Comparison of ENCODE assay signal across 12 cellular contexts in genomic region chr22:21582801-21583740, GRCh38. TPM values are rescaled to one million over a fixed set of nuclear protein-coding genes. Genes with fewer than 3 reads are reported as not detected.
DNase-seq lines count a peak whose midpoint lies in the region; ATAC-seq and TF ChIP-seq lines count a peak whose summit lies in the region.
"Had no signal": no experiment of that assay in that cellular context is flagged by ENCODE, and none has a peak within 500 bp of the region (broad histone marks: within the 10 kb centered on the region; RNA-seq: fewer than 3 reads in every experiment).

No MANE protein-coding gene starts in this region.

- peaks cover 96% of the 10 kb centered on the region for H3K79me2 ChIP-seq in OCI-LY3 (ENCODE audit: low read length)

- peaks cover 75% of the 10 kb centered on the region for H4K20me1 ChIP-seq in OCI-LY3 (ENCODE audit: insufficient read depth, low read length)

- no peaks in the 10 kb centered on the region for H3K9me3 ChIP-seq in OCI-LY3 (ENCODE audit: insufficient read depth, low read length)

- CTCF ChIA-PET in activated CD4-positive, alpha-beta T cell treated with anti-CD3 and anti-CD28 coated beads, Interleukin-2, amount 10 ng/mL, durations not matched to agents 7 days and 5 days (lab: Charles Lee) = no interaction called here
- CTCF ChIA-PET in HEK293T (lab: Yijun Ruan, JAX) = interaction anchor here (0.6 to 1.0 kb wide), 2 partner anchors 46 to 63 kb away, joined by 3 read pairs; no protein-coding TSS in a partner anchor

- no peak overlapping the region for H3K9ac ChIP-seq in OCI-LY3 (ENCODE audit: low read length)

- no peaks in the 10 kb centered on the region for H3K27me3 ChIP-seq in OCI-LY3 (ENCODE audit: low read depth, low read length)
- H3K27me3 ChIP-seq: hepatocyte had no signal

- no peak overlapping the region for H3K4me3 ChIP-seq in OCI-LY3 (ENCODE audit: low read length)
- H3K4me3 ChIP-seq: hepatocyte had no signal

- peaks cover 37% of the 10 kb centered on the region for H3K4me1 Mint-ChIP-seq in activated CD4-positive, alpha-beta T cell treated with anti-CD3 and anti-CD28 coated beads, Interleukin-2, amount 10 ng/mL, durations not matched to agents 7 days and 5 days
- H3K4me1 Mint-ChIP-seq in effector memory CD8-positive, alpha-beta T cell (ENCODE audit: low read depth in 2 of 2) = peaks cover 40 to 57% of the 10 kb centered on the region in 2 donors
- peaks cover 60% of the 10 kb centered on the region for H3K4me1 Mint-ChIP-seq in stimulated activated memory B cell treated with anti-CD40 and anti-IgM and Interleukin-4, amounts not matched to agents 10 μg/mL and 1 μg/mL and 100 μg/mL, for 72 hours

- TF ChIP-seq CTCF in OCI-LY3 (IDR thresholded peaks at IDR 0.05; ENCODE audit: low read depth, low read length) = no peak

- no peaks in the 10 kb centered on the region for H3K9me3 Mint-ChIP-seq in activated CD4-positive, alpha-beta T cell treated with anti-CD3 and anti-CD28 coated beads, Interleukin-2, amount 10 ng/mL, durations not matched to agents 7 days and 5 days
- no peaks in the 10 kb centered on the region for H3K9me3 Mint-ChIP-seq in effector memory CD8-positive, alpha-beta T cell
- no peaks in the 10 kb centered on the region for H3K9me3 Mint-ChIP-seq in stimulated activated memory B cell treated with anti-CD40 and anti-IgM and Interleukin-4, amounts not matched to agents 10 μg/mL and 1 μg/mL and 100 μg/mL, for 72 hours

- H3K27me3 Mint-ChIP-seq in activated CD4-positive, alpha-beta T cell treated with anti-CD3 and anti-CD28 coated beads, Interleukin-2, amount 10 ng/mL, durations not matched to agents 7 days and 5 days = no peaks in the 10 kb centered on the region
- H3K27me3 Mint-ChIP-seq in effector memory CD8-positive, alpha-beta T cell = no peaks in the 10 kb centered on the region
- no peaks in the 10 kb centered on the region for H3K27me3 Mint-ChIP-seq in stimulated activated memory B cell treated with anti-CD40 and anti-IgM and Interleukin-4, amounts not matched to agents 10 μg/mL and 1 μg/mL and 100 μg/mL, for 72 hours

- H3K4me3 Mint-ChIP-seq in activated CD4-positive, alpha-beta T cell treated with anti-CD3 and anti-CD28 coated beads, Interleukin-2, amount 10 ng/mL, durations not matched to agents 7 days and 5 days = no peak overlapping the region
- peak overlapping the region; percentile 1 to 3 for H3K4me3 Mint-ChIP-seq in effector memory CD8-positive, alpha-beta T cell
- no peak overlapping the region for H3K4me3 Mint-ChIP-seq in stimulated activated memory B cell treated with anti-CD40 and anti-IgM and Interleukin-4, amounts not matched to agents 10 μg/mL and 1 μg/mL and 100 μg/mL, for 72 hours

- ATAC-seq in effector memory CD8-positive, alpha-beta T cell (replicated peaks) = no peak
- no peak for ATAC-seq in stimulated activated memory B cell treated with anti-CD40 and anti-IgM and Interleukin-4, amounts not matched to agents 10 μg/mL and 1 μg/mL and 100 μg/mL, for 72 hours

- H3K36me3 Mint-ChIP-seq in activated CD4-positive, alpha-beta T cell treated with anti-CD3 and anti-CD28 coated beads, Interleukin-2, amount 10 ng/mL, durations not matched to agents 7 days and 5 days (ENCODE audit: low read depth) = peaks cover 15% of the 10 kb centered on the region
- peaks cover 32% of the 10 kb centered on the region for H3K36me3 Mint-ChIP-seq in effector memory CD8-positive, alpha-beta T cell (ENCODE audit: insufficient read depth)
- H3K36me3 Mint-ChIP-seq in stimulated activated memory B cell treated with anti-CD40 and anti-IgM and Interleukin-4, amounts not matched to agents 10 μg/mL and 1 μg/mL and 100 μg/mL, for 72 hours = peaks cover 13% of the 10 kb centered on the region

- POLR2A ChIA-PET in activated CD4-positive, alpha-beta T cell treated with anti-CD3 and anti-CD28 coated beads, Interleukin-2, amount 10 ng/mL, durations not matched to agents 7 days and 5 days (lab: Charles Lee) = no interaction called here
- POLR2A ChIA-PET in HEK293T (lab: Yijun Ruan, JAX) = no interaction called here

- H2AFZ ChIP-seq in OCI-LY3 (ENCODE audit: low read depth, low read length) = no peak overlapping the region
- H2AFZ ChIP-seq: hepatocyte had no signal

- DNase-seq in activated CD4-positive, alpha-beta T cell treated with anti-CD3 and anti-CD28 coated beads, Interleukin-2, amount 10 ng/mL, durations not matched to agents 7 days and 5 days = no peak
- no peak for DNase-seq in activated CD4-positive, alpha-beta T cell treated with anti-CD3 and anti-CD28 coated beads, Interleukin-2, amount 50 U/mL, for 1 hour
- DNase-seq in effector memory CD8-positive, alpha-beta T cell = no peak
- DNase-seq in retina = no peak
- no peak for DNase-seq in stimulated activated CD4-positive, alpha-beta T cell treated with anti-CD3 and anti-CD28 coated beads, Interleukin-2, amount 100 ng/mL, for 24 hours
- no peak for DNase-seq in HEK293T (ENCODE audit: extremely low spot score)
- DNase-seq: ACHN, WERI-Rb-1 had no signal

- H3K4me1 ChIP-seq in OCI-LY3 (ENCODE audit: low read length) = peaks cover 31% of the 10 kb centered on the region

- H3K27ac ChIP-seq in OCI-LY3 (ENCODE audit: low read length) = peak overlapping the region; percentile 47
- H3K27ac ChIP-seq: hepatocyte, WERI-Rb-1 had no signal

- H3K4me2 ChIP-seq in OCI-LY3 (ENCODE audit: low read length) = 0 out of 2 replicates have a peak overlapping the region, but pooled peaks have one; percentile 10
- H3K4me2 ChIP-seq: hepatocyte had no signal

- peak overlapping the region; percentile 51 for H3K27ac Mint-ChIP-seq in activated CD4-positive, alpha-beta T cell treated with anti-CD3 and anti-CD28 coated beads, Interleukin-2, amount 10 ng/mL, durations not matched to agents 7 days and 5 days
- H3K27ac Mint-ChIP-seq in effector memory CD8-positive, alpha-beta T cell = peak overlapping the region; percentile 19 to 35
- H3K27ac Mint-ChIP-seq in stimulated activated memory B cell treated with anti-CD40 and anti-IgM and Interleukin-4, amounts not matched to agents 10 μg/mL and 1 μg/mL and 100 μg/mL, for 72 hours = peak overlapping the region; percentile 27

- peaks cover 20% of the 10 kb centered on the region for H3K36me3 ChIP-seq in OCI-LY3 (replicated peaks; ENCODE audit: low read depth, low read length)

TF ChIP-seq in HEK293T, 16 proteins besides CTCF, POLR2A, EP300 and RAD21:
- TF ChIP-seq FOXM1 (IDR thresholded peaks at IDR 0.05; ENCODE audit: borderline replicate concordance) = no peak
TF ChIP-seq in HEK293T: peak in this region for 0.

RNA-seq across cellular contexts. Expression of gene UBE2L3, which starts 15.6 kb away (rescaled TPM):
- total RNA-seq in activated CD4-positive, alpha-beta T cell treated with anti-CD3 and anti-CD28 coated beads, Interleukin-2, amount 10 ng/mL, durations not matched to agents 7 days and 5 days = 10 to 100 TPM; 64.6 to 79.1 TPM

RNA-seq across cellular contexts. Expression of gene RIMBP3C, which starts 31.8 kb away (rescaled TPM):
- under 1 TPM in 1 of 2 experiments, not detected in 1; 0.92 TPM for total RNA-seq in activated CD4-positive, alpha-beta T cell treated with anti-CD3 and anti-CD28 coated beads, Interleukin-2, amount 10 ng/mL, durations not matched to agents 7 days and 5 days
- total RNA-seq: RPMI7951 had no signal

RNA-seq across cellular contexts. Expression of gene YDJC, which starts 46.8 kb away (rescaled TPM):
- total RNA-seq in activated CD4-positive, alpha-beta T cell treated with anti-CD3 and anti-CD28 coated beads, Interleukin-2, amount 10 ng/mL, durations not matched to agents 7 days and 5 days = 10 to 100 TPM; 30.3 to 39.9 TPM

RNA-seq across cellular contexts. Expression of gene CCDC116, which starts 49.5 kb away (rescaled TPM):
- total RNA-seq in activated CD4-positive, alpha-beta T cell treated with anti-CD3 and anti-CD28 coated beads, Interleukin-2, amount 10 ng/mL, durations not matched to agents 7 days and 5 days = under 1 TPM; 0.42 to 0.97 TPM

RNA-seq across cellular contexts. Expression of gene SDF2L1, which starts 59.0 kb away (rescaled TPM):
- total RNA-seq in activated CD4-positive, alpha-beta T cell treated with anti-CD3 and anti-CD28 coated beads, Interleukin-2, amount 10 ng/mL, durations not matched to agents 7 days and 5 days = 10 to 100 TPM; 39.7 to 59.4 TPM

Comparison
In these comparisons a context has a peak if more than half of its experiments do, and no peak if none do; other contexts are left out.
1. H3K4me3 Mint-ChIP-seq: peak in effector memory CD8-positive, alpha-beta T cell (2 of 2); none in activated CD4-positive, alpha-beta T cell treated with anti-CD3 and anti-CD28 coated beads, Interleukin-2, amount 10 ng/mL, durations not matched to agents 7 days and 5 days (single experiment) and stimulated activated memory B cell treated with anti-CD40 and anti-IgM and Interleukin-4, amounts not matched to agents 10 μg/mL and 1 μg/mL and 100 μg/mL, for 72 hours (single experiment).
2. Peak in every context shown above with its lines, with median percentiles within 50 percentile points of each other: H3K27ac Mint-ChIP-seq.